1 cellular context compared by ENCODE assay signal in genomic region chr10:22370320-22370719, GRCh38.
TF ChIP-seq lines count a peak whose summit lies in the region.

No MANE protein-coding gene starts in this region.

TF ChIP-seq in GM12878, 131 proteins besides CTCF, POLR2A, EP300 and RAD21:
- no peak for TF ChIP-seq ESRRA (IDR thresholded peaks at IDR 0.05; ENCODE audit: low read length)
- TF ChIP-seq CUX1 (IDR thresholded peaks at IDR 0.05; ENCODE audit: insufficient replicate concordance, low read depth, low read length), result no peak
